1 cellular context compared by ENCODE assay signal in the genomic region with DNA sequence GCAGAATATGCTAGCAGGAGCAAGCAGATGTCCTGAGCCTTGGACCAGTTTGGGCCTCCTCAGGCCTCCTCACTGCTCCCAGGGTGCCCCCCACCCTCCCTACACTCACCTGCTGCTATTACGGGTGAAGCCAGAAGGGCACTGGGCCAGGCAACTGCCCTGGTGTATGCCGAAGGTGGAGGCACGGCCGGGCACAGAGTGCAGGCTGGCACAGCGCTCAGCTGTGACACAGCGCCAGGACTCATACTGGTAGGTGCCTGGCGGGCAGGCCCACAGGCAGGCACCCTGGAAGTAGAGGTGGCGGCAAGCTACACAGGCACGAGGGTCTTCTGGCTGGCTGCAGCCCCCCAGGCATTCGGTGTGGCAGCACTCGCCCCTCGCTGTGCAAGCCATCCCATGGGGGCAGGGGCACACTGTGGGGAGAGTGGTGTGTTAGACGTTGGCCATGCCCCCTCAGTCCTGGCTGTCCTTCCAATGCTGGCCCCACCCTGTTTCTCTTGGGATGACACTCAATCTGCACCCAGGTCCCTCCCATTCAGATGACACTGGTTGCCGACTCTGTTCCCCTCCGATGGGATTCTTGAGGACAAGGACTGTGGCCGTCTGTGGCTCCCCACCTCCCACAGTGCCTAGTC.
TF ChIP-seq lines count a peak whose summit lies in the region.

No MANE protein-coding gene starts in this region.

TF ChIP-seq in K562, 482 proteins besides CTCF, POLR2A, EP300 and RAD21:
- TF ChIP-seq, protein P1, sequence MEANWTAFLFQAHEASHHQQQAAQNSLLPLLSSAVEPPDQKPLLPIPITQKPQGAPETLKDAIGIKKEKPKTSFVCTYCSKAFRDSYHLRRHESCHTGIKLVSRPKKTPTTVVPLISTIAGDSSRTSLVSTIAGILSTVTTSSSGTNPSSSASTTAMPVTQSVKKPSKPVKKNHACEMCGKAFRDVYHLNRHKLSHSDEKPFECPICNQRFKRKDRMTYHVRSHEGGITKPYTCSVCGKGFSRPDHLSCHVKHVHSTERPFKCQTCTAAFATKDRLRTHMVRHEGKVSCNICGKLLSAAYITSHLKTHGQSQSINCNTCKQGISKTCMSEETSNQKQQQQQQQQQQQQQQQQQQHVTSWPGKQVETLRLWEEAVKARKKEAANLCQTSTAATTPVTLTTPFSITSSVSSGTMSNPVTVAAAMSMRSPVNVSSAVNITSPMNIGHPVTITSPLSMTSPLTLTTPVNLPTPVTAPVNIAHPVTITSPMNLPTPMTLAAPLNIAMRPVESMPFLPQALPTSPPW (CRISPR knock-in tag; IDR thresholded peaks at IDR 0.05), result no peak
- TF ChIP-seq GATAD2B (IDR thresholded peaks at IDR 0.05; ENCODE audit: borderline replicate concordance), result no peak
- TF ChIP-seq, protein P2, sequence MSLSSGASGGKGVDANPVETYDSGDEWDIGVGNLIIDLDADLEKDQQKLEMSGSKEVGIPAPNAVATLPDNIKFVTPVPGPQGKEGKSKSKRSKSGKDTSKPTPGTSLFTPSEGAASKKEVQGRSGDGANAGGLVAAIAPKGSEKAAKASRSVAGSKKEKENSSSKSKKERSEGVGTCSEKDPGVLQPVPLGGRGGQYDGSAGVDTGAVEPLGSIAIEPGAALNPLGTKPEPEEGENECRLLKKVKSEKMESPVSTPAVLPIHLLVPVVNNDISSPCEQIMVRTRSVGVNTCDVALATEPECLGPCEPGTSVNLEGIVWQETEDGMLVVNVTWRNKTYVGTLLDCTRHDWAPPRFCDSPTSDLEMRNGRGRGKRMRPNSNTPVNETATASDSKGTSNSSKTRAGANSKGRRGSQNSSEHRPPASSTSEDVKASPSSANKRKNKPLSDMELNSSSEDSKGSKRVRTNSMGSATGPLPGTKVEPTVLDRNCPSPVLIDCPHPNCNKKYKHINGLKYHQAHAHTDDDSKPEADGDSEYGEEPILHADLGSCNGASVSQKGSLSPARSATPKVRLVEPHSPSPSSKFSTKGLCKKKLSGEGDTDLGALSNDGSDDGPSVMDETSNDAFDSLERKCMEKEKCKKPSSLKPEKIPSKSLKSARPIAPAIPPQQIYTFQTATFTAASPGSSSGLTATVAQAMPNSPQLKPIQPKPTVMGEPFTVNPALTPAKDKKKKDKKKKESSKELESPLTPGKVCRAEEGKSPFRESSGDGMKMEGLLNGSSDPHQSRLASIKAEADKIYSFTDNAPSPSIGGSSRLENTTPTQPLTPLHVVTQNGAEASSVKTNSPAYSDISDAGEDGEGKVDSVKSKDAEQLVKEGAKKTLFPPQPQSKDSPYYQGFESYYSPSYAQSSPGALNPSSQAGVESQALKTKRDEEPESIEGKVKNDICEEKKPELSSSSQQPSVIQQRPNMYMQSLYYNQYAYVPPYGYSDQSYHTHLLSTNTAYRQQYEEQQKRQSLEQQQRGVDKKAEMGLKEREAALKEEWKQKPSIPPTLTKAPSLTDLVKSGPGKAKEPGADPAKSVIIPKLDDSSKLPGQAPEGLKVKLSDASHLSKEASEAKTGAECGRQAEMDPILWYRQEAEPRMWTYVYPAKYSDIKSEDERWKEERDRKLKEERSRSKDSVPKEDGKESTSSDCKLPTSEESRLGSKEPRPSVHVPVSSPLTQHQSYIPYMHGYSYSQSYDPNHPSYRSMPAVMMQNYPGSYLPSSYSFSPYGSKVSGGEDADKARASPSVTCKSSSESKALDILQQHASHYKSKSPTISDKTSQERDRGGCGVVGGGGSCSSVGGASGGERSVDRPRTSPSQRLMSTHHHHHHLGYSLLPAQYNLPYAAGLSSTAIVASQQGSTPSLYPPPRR (CRISPR knock-in tag; IDR thresholded peaks at IDR 0.05; ENCODE audit: borderline replicate concordance), result 0 out of 2 replicates have a peak, but pooled peaks have one; percentile 40
- TF ChIP-seq, protein P3, sequence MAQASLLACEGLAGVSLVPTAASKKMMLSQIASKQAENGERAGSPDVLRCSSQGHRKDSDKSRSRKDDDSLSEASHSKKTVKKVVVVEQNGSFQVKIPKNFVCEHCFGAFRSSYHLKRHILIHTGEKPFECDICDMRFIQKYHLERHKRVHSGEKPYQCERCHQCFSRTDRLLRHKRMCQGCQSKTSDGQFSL (CRISPR knock-in tag; IDR thresholded peaks at IDR 0.05), result no peak
- TF ChIP-seq, protein P3 (tag; IDR thresholded peaks at IDR 0.05), result no peak
- TF ChIP-seq KAT2B (IDR thresholded peaks at IDR 0.05; ENCODE audit: low read depth, low read length), result no peak
- no peak for TF ChIP-seq NELFE (IDR thresholded peaks at IDR 0.05; ENCODE audit: insufficient read depth, insufficient read length)
